In genomic region chr18:13566941-13567762, GRCh38 we compare ENCODE assay signal across 8 cellular contexts.
DNase-seq lines count a peak whose midpoint lies in the region; ATAC-seq and TF ChIP-seq lines count a peak whose summit lies in the region.

No MANE protein-coding gene starts in this region.

- H3K36me3 Mint-ChIP-seq in activated CD4-positive, alpha-beta memory T cell treated with anti-CD3 and anti-CD28 coated beads, Interleukin-2, amount 10 ng/mL, durations not matched to agents 7 days and 5 days (ENCODE audit: low read depth), result no peaks in the 10 kb centered on the region

- H3K4me1 Mint-ChIP-seq in activated CD4-positive, alpha-beta memory T cell treated with anti-CD3 and anti-CD28 coated beads, Interleukin-2, amount 10 ng/mL, durations not matched to agents 7 days and 5 days, result peaks cover 75% of the 10 kb centered on the region

- intact Hi-C loops in left colon (cut with DNase I, micrococcal nuclease), result no loop called here

- H3K9me3 Mint-ChIP-seq in activated CD4-positive, alpha-beta memory T cell treated with anti-CD3 and anti-CD28 coated beads, Interleukin-2, amount 10 ng/mL, durations not matched to agents 7 days and 5 days, result no peaks in the 10 kb centered on the region

- CTCF ChIA-PET in activated CD4-positive, alpha-beta memory T cell treated with anti-CD3 and anti-CD28 coated beads, Interleukin-2, amount 10 ng/mL, durations not matched to agents 7 days and 5 days (lab: Charles Lee), result interaction anchor here (0.6 to 2.1 kb wide), 11 partner anchors 9 to 62 kb away, joined by 3 to 10 read pairs (median 4); no protein-coding TSS in a partner anchor

- DNase-seq in Ammon's horn (ENCODE audit: low spot score), result peak; percentile 88
- peak; percentile 42 for DNase-seq in activated CD4-positive, alpha-beta memory T cell treated with anti-CD3 and anti-CD28 coated beads, Interleukin-2, amount 10 ng/mL, durations not matched to agents 7 days and 5 days
- DNase-seq in left colon, result peak; percentile 40 to 66
- no peak for DNase-seq in GM19238 (ENCODE audit: insufficient read length, low spot score)
- DNase-seq in NCI-H187 (lab: John Stamatoyannopoulos, UW), result no peak

- POLR2A ChIA-PET in activated CD4-positive, alpha-beta memory T cell treated with anti-CD3 and anti-CD28 coated beads, Interleukin-2, amount 10 ng/mL, durations not matched to agents 7 days and 5 days (lab: Charles Lee), result interaction anchor here (0.6 to 4.8 kb wide), 10 partner anchors 10 to 185 kb away, joined by 3 to 39 read pairs (median 4); no protein-coding TSS in a partner anchor

- in situ Hi-C loops in GM18951 (cut with MboI; ENCODE audit: low sequenced_read_pairs, unreplicated experiment), result no loop called here

- H3K27ac Mint-ChIP-seq in activated CD4-positive, alpha-beta memory T cell treated with anti-CD3 and anti-CD28 coated beads, Interleukin-2, amount 10 ng/mL, durations not matched to agents 7 days and 5 days, result peak overlapping the region; percentile 83

- H3K27ac ChIP-seq in temporal lobe (ENCODE audit: low read depth, low read length), result peak overlapping the region; percentile 100

- peak; percentile 44 for ATAC-seq in HG03095 (IDR thresholded peaks at IDR 0.05; ENCODE audit: unreplicated experiment)
- ATAC-seq in left colon, result peak; percentile 20

- no peaks in the 10 kb centered on the region for H3K27me3 Mint-ChIP-seq in activated CD4-positive, alpha-beta memory T cell treated with anti-CD3 and anti-CD28 coated beads, Interleukin-2, amount 10 ng/mL, durations not matched to agents 7 days and 5 days

- peak; percentile 54 for TF ChIP-seq POLR2A in GM18951 (IDR thresholded peaks at IDR 0.05; ENCODE audit: extremely low read depth, insufficient read depth, insufficient read length)

- H3K4me3 Mint-ChIP-seq in activated CD4-positive, alpha-beta memory T cell treated with anti-CD3 and anti-CD28 coated beads, Interleukin-2, amount 10 ng/mL, durations not matched to agents 7 days and 5 days, result peak overlapping the region; percentile 27

Comparison
In these comparisons a context has a peak if more than half of its experiments do, and no peak if none do; other contexts are left out.
1. DNase-seq: peak in Ammon's horn (single experiment), activated CD4-positive, alpha-beta memory T cell treated with anti-CD3 and anti-CD28 coated beads, Interleukin-2, amount 10 ng/mL, durations not matched to agents 7 days and 5 days (single experiment) and left colon (2 of 2); none in GM19238 (single experiment) and NCI-H187 (0 of 2).